17 cellular contexts compared by ENCODE assay signal in the genomic region with DNA sequence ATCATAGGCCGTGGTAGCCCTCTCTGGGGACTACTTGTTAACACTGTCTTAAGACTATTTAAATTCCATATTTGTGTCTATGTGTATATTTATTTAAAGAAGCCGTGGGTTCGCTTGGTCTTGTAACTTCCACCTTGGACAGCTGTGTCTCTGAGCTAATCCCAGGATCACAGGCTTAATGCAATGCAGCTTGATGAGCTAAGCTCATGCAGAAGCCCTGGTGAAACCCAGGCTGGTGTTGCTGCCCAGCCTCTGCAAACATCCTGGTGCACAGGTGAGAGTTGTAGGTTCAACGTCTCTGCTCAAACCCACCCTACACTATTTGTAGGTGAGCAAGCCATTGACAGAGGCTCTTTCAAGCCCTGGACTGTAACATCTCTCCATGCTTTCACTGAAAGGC.
"Had no signal": no experiment of that assay in that cellular context is flagged by ENCODE, and none has a peak within 500 bp of the region (broad histone marks: within the 10 kb centered on the region; RNA-seq: fewer than 3 reads in every experiment).

No MANE protein-coding gene starts in this region.

- H3K27me3 Mint-ChIP-seq: dendritic cell treated with granulocyte-macrophage colony-stimulating factor and Interleukin-4, amounts not matched to agents 40 ng/mL and 50 ng/mL, for 4 days; naive thymus-derived CD4-positive, alpha-beta T cell had no signal

- H3K4me1 ChIP-seq: sigmoid colon, stomach, transverse colon had no signal

- DNase-seq: erythroblast; foreskin melanocyte; heart left ventricle; hippocampal formation; mammary epithelial cell; naive thymus-derived CD4-positive, alpha-beta T cell; nephron progenitor cell; sigmoid colon; stimulated activated CD4-positive, alpha-beta T cell treated with anti-CD3 and anti-CD28 coated beads, Interleukin-12 subunit alpha, Interleukin-12 subunit beta, amount 100 ng/mL, for 4 hours; stimulated activated naive CD4-positive, alpha-beta T cell; stomach; substantia nigra; transverse colon had no signal

- H3K4me3 ChIP-seq: heart left ventricle, sigmoid colon, skin epidermis, stomach, thoracic aorta, transverse colon had no signal

- H3K27ac Mint-ChIP-seq: dendritic cell treated with granulocyte-macrophage colony-stimulating factor and Interleukin-4, amounts not matched to agents 40 ng/mL and 50 ng/mL, for 4 days; nephron progenitor cell had no signal

- ATAC-seq: heart left ventricle; left lobe of liver; naive thymus-derived CD4-positive, alpha-beta T cell had no signal

- H3K27me3 ChIP-seq: heart left ventricle, sigmoid colon, stomach, transverse colon had no signal

- H3K4me3 Mint-ChIP-seq: dendritic cell treated with granulocyte-macrophage colony-stimulating factor and Interleukin-4, amounts not matched to agents 40 ng/mL and 50 ng/mL, for 4 days; naive thymus-derived CD4-positive, alpha-beta T cell; nephron progenitor cell had no signal

- H3K27ac ChIP-seq: sigmoid colon, skin epidermis, stomach, thoracic aorta, transverse colon had no signal

- H3K36me3 ChIP-seq: sigmoid colon, thoracic aorta, transverse colon had no signal

- H3K9me3 ChIP-seq: sigmoid colon, transverse colon had no signal
